ENCODE assay signal across 9 cellular contexts in genomic region chr9:114804504-114804903, GRCh38. TPM values are rescaled to one million over a fixed set of nuclear protein-coding genes. Genes with fewer than 3 reads are reported as not detected.
DNase-seq lines count a peak whose midpoint lies in the region; ATAC-seq and TF ChIP-seq lines count a peak whose summit lies in the region.
"Had no signal": no experiment of that assay in that cellular context is flagged by ENCODE, and none has a peak within 500 bp of the region (broad histone marks: within the 10 kb centered on the region; RNA-seq: fewer than 3 reads in every experiment).

No MANE protein-coding gene starts in this region.

- in situ Hi-C loops in GM13976 (cut with MboI; ENCODE audit: low sequenced_read_pairs, unreplicated experiment) = no loop called here

- no peak for TF ChIP-seq CTCF in CD4-positive, alpha-beta T cell (IDR thresholded peaks at IDR 0.05)
- no peak for TF ChIP-seq CTCF in GM13976 (IDR thresholded peaks at IDR 0.05; ENCODE audit: borderline replicate concordance, control extremely low read depth, extremely low read depth, insufficient read depth, missing control alignments)

- peaks cover 36 to 39% of the 10 kb centered on the region in 2 donors for H3K4me1 ChIP-seq in mucosa of rectum (ENCODE audit: control insufficient read depth in 2 of 2, insufficient read depth in 2 of 2, low read length in 2 of 2)

- H3K27me3 ChIP-seq in mucosa of rectum (ENCODE audit: control insufficient read depth in 2 of 2, insufficient read depth in 2 of 2, low read length in 2 of 2) = no peaks in the 10 kb centered on the region
- no peaks in the 10 kb centered on the region for H3K27me3 ChIP-seq in CD4-positive, alpha-beta T cell (ENCODE audit: control insufficient read depth, insufficient read depth, low read length)

- DNase-seq in CD1c-positive myeloid dendritic cell (ENCODE audit: extremely low spot score) (peak; percentile 6), MV-4-11 (lab: John Stamatoyannopoulos, UW) (peak; percentile 27), NCI-H748 (lab: John Stamatoyannopoulos, UW; ENCODE audit: unreplicated experiment) (no peak), GM13976 (ENCODE audit: low spot score) (no peak), substantia nigra (lab: John Stamatoyannopoulos, UW) (no peak)
- DNase-seq in CD4-positive, alpha-beta T cell = no peak
- DNase-seq: NCI-H82 had no signal

- no peaks in the 10 kb centered on the region for H3K9me3 ChIP-seq in mucosa of rectum (ENCODE audit: control insufficient read depth in 2 of 2, low read length in 2 of 2)
- H3K9me3 ChIP-seq in CD4-positive, alpha-beta T cell (ENCODE audit: control insufficient read depth, low read length) = no peaks in the 10 kb centered on the region

- H3K4me3 ChIP-seq in mucosa of rectum (ENCODE audit: low read length in 2 of 2) = peak overlapping the region; percentile 8 to 11

- H3K27me3 Mint-ChIP-seq in dendritic cell treated with granulocyte-macrophage colony-stimulating factor and Interleukin-4, amounts not matched to agents 40 ng/mL and 50 ng/mL, for 4 days = peaks cover 8% of the 10 kb centered on the region
- no peaks in the 10 kb centered on the region for H3K27me3 Mint-ChIP-seq in CD4-positive, alpha-beta T cell

- no peak overlapping the region for H3K4me3 Mint-ChIP-seq in dendritic cell treated with granulocyte-macrophage colony-stimulating factor and Interleukin-4, amounts not matched to agents 40 ng/mL and 50 ng/mL, for 4 days
- H3K4me3 Mint-ChIP-seq in CD4-positive, alpha-beta T cell = no peak overlapping the region

- peak overlapping the region; percentile 17 to 34 for H3K27ac ChIP-seq in mucosa of rectum (ENCODE audit: low read depth in 2 of 2, low read length in 2 of 2)
- H3K27ac ChIP-seq in CD4-positive, alpha-beta T cell (ENCODE audit: low read depth, low read length) = no peak overlapping the region
- H3K27ac ChIP-seq in substantia nigra (ENCODE audit: low read depth, low read length, poor library complexity, severe bottlenecking) = no peak overlapping the region

- H3K9me3 Mint-ChIP-seq in dendritic cell treated with granulocyte-macrophage colony-stimulating factor and Interleukin-4, amounts not matched to agents 40 ng/mL and 50 ng/mL, for 4 days = no peaks in the 10 kb centered on the region
- no peaks in the 10 kb centered on the region for H3K9me3 Mint-ChIP-seq in CD4-positive, alpha-beta T cell

- no peaks in the 10 kb centered on the region for H3K36me3 Mint-ChIP-seq in dendritic cell treated with granulocyte-macrophage colony-stimulating factor and Interleukin-4, amounts not matched to agents 40 ng/mL and 50 ng/mL, for 4 days (ENCODE audit: low read depth)
- H3K36me3 Mint-ChIP-seq in CD4-positive, alpha-beta T cell (ENCODE audit: low read depth) = no peaks in the 10 kb centered on the region

- POLR2A ChIA-PET in CD4-positive, alpha-beta T cell (lab: Charles Lee) = no interaction called here

- peaks cover 24% of the 10 kb centered on the region for H3K4me1 Mint-ChIP-seq in dendritic cell treated with granulocyte-macrophage colony-stimulating factor and Interleukin-4, amounts not matched to agents 40 ng/mL and 50 ng/mL, for 4 days (ENCODE audit: low read depth)
- H3K4me1 Mint-ChIP-seq in CD4-positive, alpha-beta T cell (ENCODE audit: low read depth) = peaks cover 25% of the 10 kb centered on the region

- peak overlapping the region; percentile 71 for H3K27ac Mint-ChIP-seq in dendritic cell treated with granulocyte-macrophage colony-stimulating factor and Interleukin-4, amounts not matched to agents 40 ng/mL and 50 ng/mL, for 4 days
- no peak overlapping the region for H3K27ac Mint-ChIP-seq in CD4-positive, alpha-beta T cell

- no peak overlapping the region for H3K9ac ChIP-seq in mucosa of rectum (ENCODE audit: low read depth in 1 of 2, low read length in 2 of 2)

- H3K36me3 ChIP-seq in mucosa of rectum (ENCODE audit: control insufficient read depth in 2 of 2, insufficient read depth in 2 of 2, low read length in 2 of 2) = no peaks in the 10 kb centered on the region

- no peak for ATAC-seq in CD4-positive, alpha-beta T cell (ENCODE audit: poor library complexity)

- CTCF ChIA-PET in CD4-positive, alpha-beta T cell (lab: Charles Lee) = no interaction called here

- intact Hi-C loops in dendritic cell treated with granulocyte-macrophage colony-stimulating factor and Interleukin-4, amounts not matched to agents 40 ng/mL and 50 ng/mL, for 4 days (cut with micrococcal nuclease) = loop anchor here (10.0 kb wide), 1 partner anchor 100 kb away; no protein-coding TSS in a partner anchor
- intact Hi-C loops in CD4-positive, alpha-beta T cell (cut with DNase I, micrococcal nuclease) = no loop called here

RNA-seq across cellular contexts. Expression of gene TNFSF15, which starts 1.3 kb away (rescaled TPM):
- not detected for total RNA-seq in CD4-positive, alpha-beta T cell

Comparison
In these comparisons a context has a peak if more than half of its experiments do, and no peak if none do; other contexts are left out.
1. DNase-seq: peak in CD1c-positive myeloid dendritic cell (single experiment) and MV-4-11 (single experiment); none in CD4-positive, alpha-beta T cell (0 of 10), NCI-H748 (single experiment), GM13976 (single experiment) and substantia nigra (0 of 49).
2. H3K27ac ChIP-seq: peak in mucosa of rectum (2 of 2); none in CD4-positive, alpha-beta T cell (single experiment) and substantia nigra (single experiment).